ENCODE assay signal across 8 cellular contexts in the genomic region with DNA sequence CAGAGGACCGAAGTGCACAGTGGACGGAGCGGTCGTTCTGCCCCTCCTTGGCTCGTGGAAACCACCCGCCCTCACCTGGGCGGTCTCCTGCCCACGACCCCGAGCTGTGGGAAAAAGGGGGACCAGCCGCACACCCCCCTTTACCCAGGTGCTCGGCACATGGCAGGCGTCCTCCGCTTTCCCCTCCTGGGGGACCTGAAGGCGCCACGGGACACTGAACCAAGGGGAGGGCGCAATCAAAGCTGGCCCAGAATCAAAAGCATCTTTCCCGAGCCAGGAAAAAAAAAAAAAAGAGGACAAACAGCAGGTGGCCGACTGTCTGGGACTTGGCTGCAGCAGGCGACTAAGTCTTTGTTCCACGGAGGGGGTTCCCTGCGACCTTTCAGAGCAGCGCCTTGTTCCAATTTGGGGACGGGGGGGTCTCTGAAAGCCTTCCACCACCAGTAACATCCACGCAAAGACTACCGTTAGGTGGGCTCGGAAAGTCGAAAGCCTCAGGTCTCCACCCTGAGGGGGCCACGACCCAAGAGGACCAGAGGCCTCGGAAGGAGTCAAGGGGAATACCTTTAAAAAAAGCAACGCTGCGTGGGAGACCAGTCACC. TPM values are rescaled to one million over a fixed set of nuclear protein-coding genes. Genes with fewer than 3 reads are reported as not detected.
DNase-seq lines count a peak whose midpoint lies in the region; ATAC-seq, FAIRE-seq and TF ChIP-seq lines count a peak whose summit lies in the region.

No MANE protein-coding gene starts in this region.

- H3K27me3 ChIP-seq in Panc1 (ENCODE audit: control insufficient read depth, insufficient read depth, low read length): no peaks in the 10 kb centered on the region
- H3K27me3 ChIP-seq in effector memory CD4-positive, alpha-beta T cell (replicated peaks; ENCODE audit: control insufficient read depth, insufficient read depth, low read length, poor library complexity, severe bottlenecking): no peaks in the 10 kb centered on the region

- POLR2A ChIA-PET in Panc1 (lab: Charles Lee): no interaction called here

- BruUV-seq in Panc1 (replicated peaks; lab: Mats Ljungman, UMichigan): TSS peak; percentile 75

- TF ChIP-seq CTCF in Panc1 (IDR thresholded peaks at IDR 0.05): no peak

- H3K4me1 ChIP-seq in Panc1 (ENCODE audit: control insufficient read depth, insufficient read depth, low read length): peaks cover 11% of the 10 kb centered on the region
- H3K4me1 ChIP-seq in effector memory CD4-positive, alpha-beta T cell (ENCODE audit: control insufficient read depth, insufficient read depth, low read length, poor library complexity, severe bottlenecking): peaks cover 18% of the 10 kb centered on the region

- H3K9me3 Mint-ChIP-seq in natural killer cell treated with Interleukin-12 subunit alpha and Interleukin-12 subunit beta and Interleukin-15 and Interleukin-18, amount 100 ng/mL, for 72 hours: no peaks in the 10 kb centered on the region

- H3K4me3 Mint-ChIP-seq in natural killer cell treated with Interleukin-12 subunit alpha and Interleukin-12 subunit beta and Interleukin-15 and Interleukin-18, amount 100 ng/mL, for 72 hours: peak overlapping the region; percentile 92

- peaks cover 3% of the 10 kb centered on the region; the same call in 1 of the 2 replicates for H3K36me3 ChIP-seq in Panc1 (ENCODE audit: control insufficient read depth, insufficient read depth, low read length)
- no peaks in the 10 kb centered on the region for H3K36me3 ChIP-seq in effector memory CD4-positive, alpha-beta T cell (ENCODE audit: control insufficient read depth, insufficient read depth, low read length)

- H3K4me1 Mint-ChIP-seq in natural killer cell treated with Interleukin-12 subunit alpha and Interleukin-12 subunit beta and Interleukin-15 and Interleukin-18, amount 100 ng/mL, for 72 hours (ENCODE audit: low read depth in 2 of 2): peaks cover 12 to 13% of the 10 kb centered on the region in 2 donors

- H3K4me3 ChIP-seq in Panc1 (ENCODE audit: low read depth in 2 of 2, low read length in 2 of 2): peak overlapping the region; percentile 82 to 87
- H3K4me3 ChIP-seq in effector memory CD4-positive, alpha-beta T cell (ENCODE audit: insufficient read depth, low read depth, low read length, poor library complexity, severe bottlenecking): peak overlapping the region; percentile 99

- FAIRE-seq in HTR-8/SVneo (lab: Jason Lieb, UNC): no peak

- H3K9me3 ChIP-seq in Panc1 (ENCODE audit: control insufficient read depth, insufficient read depth, low read depth, low read length): no peaks in the 10 kb centered on the region
- H3K9me3 ChIP-seq in effector memory CD4-positive, alpha-beta T cell (ENCODE audit: control insufficient read depth, low read length): no peaks in the 10 kb centered on the region

- H3K36me3 Mint-ChIP-seq in natural killer cell treated with Interleukin-12 subunit alpha and Interleukin-12 subunit beta and Interleukin-15 and Interleukin-18, amount 100 ng/mL, for 72 hours: no peaks in the 10 kb centered on the region

- in situ Hi-C loops in Panc1 (cut with HindIII; ENCODE audit: low pct_unique_long_range_greater_than_20kb, low sequenced_read_pairs): no loop called here

- H3K27ac Mint-ChIP-seq in natural killer cell treated with Interleukin-12 subunit alpha and Interleukin-12 subunit beta and Interleukin-15 and Interleukin-18, amount 100 ng/mL, for 72 hours: peak overlapping the region; percentile 81 to 90

- intact Hi-C loops in Right ventricle myocardium inferior (cut with DNase I): loop anchor here (2.0 kb wide), 1 partner anchor 25 kb away; no protein-coding TSS in a partner anchor
- intact Hi-C loops in Right ventricle myocardium superior (cut with DNase I): no loop called here
- intact Hi-C loops in Panc1 (cut with micrococcal nuclease; ENCODE audit: unreplicated experiment): no loop called here

- peak overlapping the region; percentile 95 for H3K27ac ChIP-seq in Panc1 (ENCODE audit: low read length)
- H3K27ac ChIP-seq in effector memory CD4-positive, alpha-beta T cell (ENCODE audit: insufficient read depth, low read length, poor library complexity, severe bottlenecking): peak overlapping the region; percentile 88

- DNase-seq in Right ventricle myocardium inferior (ENCODE audit: missing footprints) (peak; percentile 57), Right ventricle myocardium superior (no peak), Panc1 (ENCODE audit: low read depth, low spot score) (no peak), globus pallidus (ENCODE audit: low spot score) (no peak), HTR-8/SVneo (ENCODE audit: insufficient read length, low spot score) (no peak)
- no peak for DNase-seq in effector memory CD4-positive, alpha-beta T cell
- no peak for DNase-seq in natural killer cell treated with Interleukin-12 subunit alpha and Interleukin-12 subunit beta and Interleukin-15 and Interleukin-18, amount 100 ng/mL, for 72 hours (ENCODE audit: low spot score)

- CTCF ChIA-PET in Panc1 (lab: Charles Lee): interaction anchor here (1.4 kb wide), 1 partner anchor 45 kb away, joined by 3 read pairs; no protein-coding TSS in a partner anchor

- ATAC-seq in Right ventricle myocardium inferior (no peak), Right ventricle myocardium superior (ENCODE audit: poor library complexity) (no peak), Panc1 (no peak), GM18858 (IDR thresholded peaks at IDR 0.05; ENCODE audit: unreplicated experiment) (no peak)
- no peak for ATAC-seq in natural killer cell treated with Interleukin-12 subunit alpha and Interleukin-12 subunit beta and Interleukin-15 and Interleukin-18, amount 100 ng/mL, for 72 hours

- H3K27me3 Mint-ChIP-seq in natural killer cell treated with Interleukin-12 subunit alpha and Interleukin-12 subunit beta and Interleukin-15 and Interleukin-18, amount 100 ng/mL, for 72 hours: no peaks in the 10 kb centered on the region

RNA-seq across cellular contexts. Expression of a gene that starts 1.1 kb away (rescaled TPM):
- total RNA-seq in Right ventricle myocardium inferior (64.2 TPM), Right ventricle myocardium superior (52.4 TPM), Panc1 (2021; ENCODE audit: unreplicated experiment) (139 TPM)
- polyA plus RNA-seq in Panc1 (2012; ENCODE audit: insufficient read length): 96.7 TPM
- total RNA-seq in natural killer cell treated with Interleukin-12 subunit alpha and Interleukin-12 subunit beta and Interleukin-15 and Interleukin-18, amount 100 ng/mL, for 72 hours: 100 to 1,000 TPM in 1 of 2 donors, 10 to 100 TPM in 1; 92.5 to 233 TPM

RNA-seq across cellular contexts. Expression of a gene that starts 13.7 kb away (rescaled TPM):
- total RNA-seq in Right ventricle myocardium inferior (1,146 TPM), Right ventricle myocardium superior (1,222 TPM), Panc1 (2021; ENCODE audit: unreplicated experiment) (300 TPM)
- 270 TPM for polyA plus RNA-seq in Panc1 (2012; ENCODE audit: insufficient read length)
- 100 to 1,000 TPM; 179 to 184 TPM for total RNA-seq in natural killer cell treated with Interleukin-12 subunit alpha and Interleukin-12 subunit beta and Interleukin-15 and Interleukin-18, amount 100 ng/mL, for 72 hours

RNA-seq across cellular contexts. Expression of a gene that starts 23.4 kb away (rescaled TPM):
- total RNA-seq in Right ventricle myocardium inferior (9.6 TPM), Right ventricle myocardium superior (8.0 TPM), Panc1 (2021; ENCODE audit: unreplicated experiment) (73.7 TPM)
- 62.0 TPM for polyA plus RNA-seq in Panc1 (2012; ENCODE audit: insufficient read length)
- total RNA-seq in natural killer cell treated with Interleukin-12 subunit alpha and Interleukin-12 subunit beta and Interleukin-15 and Interleukin-18, amount 100 ng/mL, for 72 hours: 1 to 10 TPM; 6.8 to 7.4 TPM
